ENCODE assay signal across 19 cellular contexts in the genomic region with DNA sequence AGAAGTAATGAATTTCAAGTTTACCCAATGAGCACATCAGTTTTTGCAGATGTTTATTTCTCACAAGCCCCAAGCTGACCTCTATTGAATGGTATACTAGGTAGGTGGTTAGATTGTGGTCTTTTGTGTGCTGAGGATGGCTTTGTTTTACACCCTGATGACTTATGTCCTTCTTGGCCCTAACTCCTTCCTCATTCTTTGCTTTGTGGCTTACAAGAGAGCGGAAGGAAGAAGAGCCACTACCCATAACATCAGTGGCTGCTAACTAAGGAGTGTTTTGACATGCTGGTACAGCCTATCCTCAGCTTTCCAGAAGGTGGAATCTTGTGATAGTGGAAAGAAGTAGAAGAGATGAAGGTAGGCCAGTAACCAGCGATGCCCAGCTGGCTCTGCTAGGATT.
A peak's percentile ranks its signal among the peaks of the same experiment; 100 is the strongest.
DNase-seq lines count a peak whose midpoint lies in the region; ATAC-seq and TF ChIP-seq lines count a peak whose summit lies in the region.
"Had no signal": no experiment of that assay in that cellular context is flagged by ENCODE, and none has a peak within 500 bp of the region (broad histone marks: within the 10 kb centered on the region; RNA-seq: fewer than 3 reads in every experiment).

No MANE protein-coding gene starts in this region.

- no peaks in the 10 kb centered on the region for H4K20me1 ChIP-seq in MM.1S (ENCODE audit: insufficient read depth, low read length)

- H3K4me3 ChIP-seq in MM.1S (ENCODE audit: low read length) (no peak overlapping the region), gastroesophageal sphincter (no peak overlapping the region)
- H3K4me3 ChIP-seq: ovary, SK-N-MC had no signal

- H3K36me3 ChIP-seq in MM.1S (replicated peaks; ENCODE audit: insufficient read depth, low read length) (no peaks in the 10 kb centered on the region), gastroesophageal sphincter (no peaks in the 10 kb centered on the region)
- H3K36me3 ChIP-seq: brain microvascular endothelial cell, ovary had no signal

- DNase-seq in Ammon's horn (ENCODE audit: low spot score), result peak; percentile 33
- DNase-seq in MM.1S, result no peak
- peak; percentile 20 for DNase-seq in OCI-M1 (lab: John Stamatoyannopoulos, UW)
- DNase-seq in foreskin keratinocyte, result peak in 1 of 2 donors; percentile 9
- DNase-seq: activated CD4-positive, alpha-beta T cell treated with anti-CD3 and anti-CD28 coated beads for 36 hours; activated CD8-positive, alpha-beta T cell treated with anti-CD3 and anti-CD28 coated beads, Interleukin-2, amount 10 ng/mL, durations not matched to agents 7 days and 5 days; activated naive CD4-positive, alpha-beta T cell treated with anti-CD3 and anti-CD28 coated beads, Interleukin-2, amount 50 U/mL, for 16 hours; amniotic stem cell; brain microvascular endothelial cell; hypothalamus; NCI-H146; ovary; retina had no signal

- no peak for TF ChIP-seq POLR2A in gastroesophageal sphincter (IDR thresholded peaks at IDR 0.05)

- no peak overlapping the region for H3K9ac ChIP-seq in MM.1S (ENCODE audit: low read length)

- H3K27me3 ChIP-seq in MM.1S (replicated peaks; ENCODE audit: insufficient read depth, low read length), result no peaks in the 10 kb centered on the region
- no peaks in the 10 kb centered on the region for H3K27me3 ChIP-seq in foreskin keratinocyte
- H3K27me3 ChIP-seq in gastroesophageal sphincter, result no peaks in the 10 kb centered on the region
- H3K27me3 ChIP-seq: brain microvascular endothelial cell, ovary had no signal

- TF ChIP-seq CTCF in MM.1S (IDR thresholded peaks at IDR 0.05; ENCODE audit: low read length) (no peak), foreskin keratinocyte (conservative IDR thresholded peaks at IDR 0.05) (no peak), gastroesophageal sphincter (IDR thresholded peaks at IDR 0.05) (no peak)

- H3K27ac ChIP-seq in MM.1S (ENCODE audit: low read length), result no peak overlapping the region
- H3K27ac ChIP-seq in foreskin keratinocyte, result no peak overlapping the region
- no peak overlapping the region for H3K27ac ChIP-seq in gastroesophageal sphincter
- H3K27ac ChIP-seq: brain microvascular endothelial cell, ovary, SK-N-MC had no signal

- no peaks in the 10 kb centered on the region for H3K9me2 ChIP-seq in MM.1S (replicated peaks; ENCODE audit: insufficient read depth, low read length)

- H3K9me3 ChIP-seq in MM.1S (replicated peaks; ENCODE audit: insufficient read depth, low read length), result no peaks in the 10 kb centered on the region
- H3K9me3 ChIP-seq in gastroesophageal sphincter, result no peaks in the 10 kb centered on the region

- 86 to 92% methylated on average over 2 of the region's 2 CpGs for WGBS in gastroesophageal sphincter (ENCODE audit: low coverage in 1 of 2), 2 donors

- peak overlapping the region; percentile 56 for H2AFZ ChIP-seq in MM.1S (ENCODE audit: low read length)

- H3K4me1 ChIP-seq in MM.1S (ENCODE audit: low read length) (no peaks in the 10 kb centered on the region), foreskin keratinocyte (peaks cover 6% of the 10 kb centered on the region), gastroesophageal sphincter (no peaks in the 10 kb centered on the region)

- H3K79me2 ChIP-seq in MM.1S (ENCODE audit: low read length), result no peaks in the 10 kb centered on the region

- TF ChIP-seq EP300 in gastroesophageal sphincter (IDR thresholded peaks at IDR 0.05), result no peak

- ATAC-seq in foreskin keratinocyte, result peak; percentile 18
- no peak for ATAC-seq in GM18858 (IDR thresholded peaks at IDR 0.05; ENCODE audit: unreplicated experiment)
- no peak for ATAC-seq in HG03520 (IDR thresholded peaks at IDR 0.05; ENCODE audit: unreplicated experiment)
- no peak for ATAC-seq in HG03354 (IDR thresholded peaks at IDR 0.05; ENCODE audit: poor library complexity, severe bottlenecking, unreplicated experiment)
- no peak for ATAC-seq in gastroesophageal sphincter
- ATAC-seq: activated CD4-positive, alpha-beta T cell treated with anti-CD3 and anti-CD28 coated beads for 36 hours; activated CD8-positive, alpha-beta T cell treated with anti-CD3 and anti-CD28 coated beads, Interleukin-2, amount 10 ng/mL, durations not matched to agents 7 days and 5 days; stimulated activated effector memory CD8-positive, alpha-beta T cell treated with anti-CD3 and anti-CD28 coated beads, Interleukin-12 subunit alpha, Interleukin-12 subunit beta, amount 100 ng/mL, for 72 hours had no signal

- H3F3A ChIP-seq in MM.1S (ENCODE audit: insufficient read depth, low read length), result no peaks in the 10 kb centered on the region

- peak overlapping the region; percentile 33 for H3K4me2 ChIP-seq in MM.1S (ENCODE audit: low read depth, low read length)
